Comparison of ENCODE assay signal across 17 cellular contexts in the genomic region with DNA sequence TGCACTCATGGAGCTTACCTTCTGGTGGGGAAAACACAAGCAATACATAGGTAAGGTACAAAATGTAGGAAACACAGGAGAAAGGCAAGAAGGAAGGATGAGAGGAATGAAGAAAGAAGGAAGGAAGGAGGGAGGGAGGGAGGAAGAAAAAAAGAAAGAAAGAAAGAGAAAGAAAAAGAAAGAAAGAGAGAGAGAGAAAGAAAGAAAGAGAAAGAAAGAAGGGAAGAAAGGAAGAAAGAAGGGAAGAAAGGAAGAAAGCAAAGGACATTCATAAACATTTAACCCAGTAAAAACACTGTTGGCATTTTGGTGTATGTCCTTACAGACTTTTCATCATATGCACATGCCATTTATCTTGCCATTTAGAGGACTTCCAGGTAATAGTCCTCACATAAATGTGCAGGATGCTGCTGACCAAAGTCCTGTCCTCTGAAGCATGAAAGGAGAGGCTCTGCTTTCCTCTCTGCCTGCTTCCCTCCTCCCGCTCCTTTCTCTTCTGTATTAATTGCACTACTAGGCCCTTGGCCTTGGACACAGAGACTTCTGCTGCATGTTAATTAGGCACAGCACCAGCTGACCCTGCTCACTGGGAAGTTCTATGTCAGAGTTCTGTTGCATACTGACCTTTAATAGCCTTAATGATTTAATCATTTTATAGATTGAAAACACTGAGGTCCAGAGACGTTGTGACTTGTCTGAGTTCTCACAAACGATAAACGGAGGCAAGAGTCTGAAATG. TPM values are rescaled to one million over a fixed set of nuclear protein-coding genes. Genes with fewer than 3 reads are reported as not detected.
DNase-seq lines count a peak whose midpoint lies in the region; ATAC-seq, FAIRE-seq and TF ChIP-seq lines count a peak whose summit lies in the region.
"Had no signal": no experiment of that assay in that cellular context is flagged by ENCODE, and none has a peak within 500 bp of the region (broad histone marks: within the 10 kb centered on the region; RNA-seq: fewer than 3 reads in every experiment).

No MANE protein-coding gene starts in this region.

- no peaks in the 10 kb centered on the region for H3K4me1 ChIP-seq in GM12878 (ENCODE audit: control insufficient read depth, insufficient read depth, low read length)

- H3K27ac ChIP-seq in GM12878 (ENCODE audit: control insufficient read depth, insufficient read depth) = no peak overlapping the region
- H3K27ac ChIP-seq: epithelial cell of prostate, SK-N-MC had no signal

- TF ChIP-seq EP300 in GM12878 (IDR thresholded peaks at IDR 0.05; ENCODE audit: borderline replicate concordance in 1 of 2, control insufficient read depth in 1 of 2, low read depth in 2 of 2, low read length in 2 of 2) = no peak

- ATAC-seq in GM12878 (peak; percentile 27; the same call in 2 of the 3 replicates), HG03460 (IDR thresholded peaks at IDR 0.05; ENCODE audit: unreplicated experiment) (no peak), GM18511 (IDR thresholded peaks at IDR 0.05; ENCODE audit: unreplicated experiment) (no peak)

- TF ChIP-seq RAD21 in GM12878 (IDR thresholded peaks at IDR 0.05; ENCODE audit: insufficient read depth, low read depth, low read length) = no peak

- 63% methylated on average over 4 of the region's 4 CpGs for WGBS in GM12878 (ENCODE audit: insufficient coverage, insufficient replicate concordance, low lambda C conversion rate, missing lambda C conversion rate)

- POLR2A ChIA-PET in activated CD4-positive, alpha-beta T cell treated with anti-CD3 and anti-CD28 coated beads, Interleukin-2, amount 10 ng/mL, durations not matched to agents 7 days and 5 days (lab: Charles Lee) = no interaction called here
- POLR2A ChIA-PET in GM12878 (lab: Charles Lee) = interaction anchor here (0.7 kb wide), 1 partner anchor 29 kb away, joined by 4 read pairs; the partner anchor contains the start of gene NDUFB4

- H2AFZ ChIP-seq in GM12878 (ENCODE audit: control insufficient read depth, low read depth, low read length) = no peak overlapping the region

- no peaks in the 10 kb centered on the region for H3K9me3 ChIP-seq in GM12878 (replicated peaks; ENCODE audit: control insufficient read depth, insufficient read depth, low read length)

- H3K4me3 ChIP-seq in GM12878 = no peak overlapping the region
- H3K4me3 ChIP-seq: SK-N-MC had no signal

- H3K27me3 ChIP-seq in GM12878 (replicated peaks in 1 of 2; ENCODE audit: control insufficient read depth in 2 of 2, insufficient read depth in 2 of 2, low read length in 1 of 2) = no peaks in the 10 kb centered on the region

- intact Hi-C loops in activated CD4-positive, alpha-beta T cell treated with anti-CD3 and anti-CD28 coated beads, Interleukin-2, amount 10 ng/mL, durations not matched to agents 24 days and 14 days (cut with micrococcal nuclease) = no loop called here
- intact Hi-C loops in GM12878 (cut with micrococcal nuclease; ENCODE audit: unreplicated experiment) = no loop called here

- H3K4me1 Mint-ChIP-seq in activated CD4-positive, alpha-beta T cell treated with anti-CD3 and anti-CD28 coated beads, Interleukin-2, amount 10 ng/mL, durations not matched to agents 24 days and 14 days = no peaks in the 10 kb centered on the region
- H3K4me1 Mint-ChIP-seq in activated CD4-positive, alpha-beta T cell treated with anti-CD3 and anti-CD28 coated beads, Interleukin-2, amount 10 ng/mL, durations not matched to agents 7 days and 5 days = no peaks in the 10 kb centered on the region

- no peak overlapping the region for H3K9ac ChIP-seq in GM12878 (ENCODE audit: control insufficient read depth, insufficient read depth, low read length)

- in situ Hi-C loops in GM12878 (cut with MboI) = no loop called here

- no TSS peak for BruUV-seq in GM12878 (replicated peaks; lab: Mats Ljungman, UMichigan)

- H3K4me2 ChIP-seq in GM12878 (ENCODE audit: control insufficient read depth, insufficient read depth) = no peak overlapping the region

- no peak for FAIRE-seq in GM12878 (lab: Jason Lieb, UNC)
- FAIRE-seq: colon had no signal

- H4K20me1 ChIP-seq in GM12878 (ENCODE audit: control insufficient read depth, insufficient read depth) = no peaks in the 10 kb centered on the region; the same call in 1 of the 2 replicates

- no peaks in the 10 kb centered on the region for H3K36me3 Mint-ChIP-seq in activated CD4-positive, alpha-beta T cell treated with anti-CD3 and anti-CD28 coated beads, Interleukin-2, amount 10 ng/mL, durations not matched to agents 24 days and 14 days (ENCODE audit: low read depth)
- H3K36me3 Mint-ChIP-seq in activated CD4-positive, alpha-beta T cell treated with anti-CD3 and anti-CD28 coated beads, Interleukin-2, amount 10 ng/mL, durations not matched to agents 7 days and 5 days (ENCODE audit: low read depth) = no peaks in the 10 kb centered on the region

- peak; percentile 44 for DNase-seq in activated CD4-positive, alpha-beta T cell treated with anti-CD3 and anti-CD28 coated beads, Interleukin-2, amount 10 ng/mL, durations not matched to agents 24 days and 14 days
- no peak for DNase-seq in activated CD4-positive, alpha-beta T cell treated with anti-CD3 and anti-CD28 coated beads, Interleukin-2, amount 10 ng/mL, durations not matched to agents 7 days and 5 days
- DNase-seq in GM12878 (ENCODE audit: low read depth, low spot score) = no peak
- DNase-seq in medulla oblongata (ENCODE audit: extremely low spot score) = peak; percentile 82
- DNase-seq in GM19240 (ENCODE audit: insufficient read length, low spot score) = no peak
- no peak for DNase-seq in NCI-H1694 (lab: John Stamatoyannopoulos, UW)
- DNase-seq: activated CD8-positive, alpha-beta T cell treated with anti-CD3 and anti-CD28 coated beads for 36 hours; amniotic stem cell; Calu3; NCI-H1417; NCI-H345; trophoblast cell had no signal

- no peak overlapping the region for H3K4me3 Mint-ChIP-seq in activated CD4-positive, alpha-beta T cell treated with anti-CD3 and anti-CD28 coated beads, Interleukin-2, amount 10 ng/mL, durations not matched to agents 24 days and 14 days
- H3K4me3 Mint-ChIP-seq in activated CD4-positive, alpha-beta T cell treated with anti-CD3 and anti-CD28 coated beads, Interleukin-2, amount 10 ng/mL, durations not matched to agents 7 days and 5 days = no peak overlapping the region
- H3K4me3 Mint-ChIP-seq: activated CD8-positive, alpha-beta T cell treated with anti-CD3 and anti-CD28 coated beads for 36 hours had no signal

- no peaks in the 10 kb centered on the region for H3K79me2 ChIP-seq in GM12878 (ENCODE audit: control insufficient read depth, insufficient read depth, low read length)

- TF ChIP-seq CTCF in GM12878 (IDR thresholded peaks at IDR 0.05 in 2 of 3, conservative IDR thresholded peaks at IDR 0.05 in 1 of 3; ENCODE audit: control insufficient read depth in 2 of 3, extremely low read depth in 1 of 3, insufficient read depth in 1 of 3, low read depth in 3 of 3, low read length in 3 of 3) = no peak

- H3K36me3 ChIP-seq in GM12878 (ENCODE audit: control insufficient read depth in 2 of 2, insufficient read depth in 2 of 2, low read length in 1 of 2) = no peaks in the 10 kb centered on the region

- H3K27ac Mint-ChIP-seq in activated CD4-positive, alpha-beta T cell treated with anti-CD3 and anti-CD28 coated beads, Interleukin-2, amount 10 ng/mL, durations not matched to agents 24 days and 14 days = no peak overlapping the region
- H3K27ac Mint-ChIP-seq in activated CD4-positive, alpha-beta T cell treated with anti-CD3 and anti-CD28 coated beads, Interleukin-2, amount 10 ng/mL, durations not matched to agents 7 days and 5 days = no peak overlapping the region
- H3K27ac Mint-ChIP-seq: activated CD8-positive, alpha-beta T cell treated with anti-CD3 and anti-CD28 coated beads for 36 hours had no signal

- RAD21 ChIA-PET in GM12878 (lab: Charles Lee; ENCODE audit: unreplicated experiment) = interaction anchor here (1.6 to 2.8 kb wide), 5 partner anchors 8 to 228 kb away, joined by 5 to 36 read pairs (median 10); partner anchors contain the start of gene NDUFB4

- SMC1A ChIA-PET in GM12878 (lab: Charles Lee; ENCODE audit: uncharacterized antibody, unreplicated experiment) = interaction anchor here (0.7 to 4.0 kb wide), 16 partner anchors 8 to 310 kb away, joined by 3 to 50 read pairs (median 6); partner anchors contain the start of genes GTF2E1, NDUFB4 and RABL3

- H3K9me3 Mint-ChIP-seq in activated CD4-positive, alpha-beta T cell treated with anti-CD3 and anti-CD28 coated beads, Interleukin-2, amount 10 ng/mL, durations not matched to agents 24 days and 14 days = no peaks in the 10 kb centered on the region
- H3K9me3 Mint-ChIP-seq in activated CD4-positive, alpha-beta T cell treated with anti-CD3 and anti-CD28 coated beads, Interleukin-2, amount 10 ng/mL, durations not matched to agents 7 days and 5 days = no peaks in the 10 kb centered on the region
- H3K9me3 Mint-ChIP-seq: activated CD8-positive, alpha-beta T cell treated with anti-CD3 and anti-CD28 coated beads for 36 hours had no signal

- H3K27me3 Mint-ChIP-seq in activated CD4-positive, alpha-beta T cell treated with anti-CD3 and anti-CD28 coated beads, Interleukin-2, amount 10 ng/mL, durations not matched to agents 24 days and 14 days = peaks cover 2% of the 10 kb centered on the region
- no peaks in the 10 kb centered on the region for H3K27me3 Mint-ChIP-seq in activated CD4-positive, alpha-beta T cell treated with anti-CD3 and anti-CD28 coated beads, Interleukin-2, amount 10 ng/mL, durations not matched to agents 7 days and 5 days

- CTCF ChIA-PET in activated CD4-positive, alpha-beta T cell treated with anti-CD3 and anti-CD28 coated beads, Interleukin-2, amount 10 ng/mL, durations not matched to agents 7 days and 5 days (lab: Charles Lee) = interaction anchor here (1.3 to 3.5 kb wide), 4 partner anchors 8 to 229 kb away, joined by 5 to 15 read pairs (median 8); partner anchors contain the start of gene NDUFB4
- CTCF ChIA-PET in GM12878 (lab: Yijun Ruan, JAX) = interaction anchor here (0.7 to 15.5 kb wide), 18 partner anchors 8 to 323 kb away, joined by 3 to 376 read pairs (median 4); partner anchors contain the start of genes LRRC58 and NDUFB4

- no peak for TF ChIP-seq POLR2A in GM12878 (IDR thresholded peaks at IDR 0.05; ENCODE audit: low read depth, low read length)

RNA-seq across cellular contexts. Expression of gene NDUFB4, which starts 29.7 kb away (rescaled TPM):
- total RNA-seq in activated CD4-positive, alpha-beta T cell treated with anti-CD3 and anti-CD28 coated beads, Interleukin-2, amount 10 ng/mL, durations not matched to agents 24 days and 14 days = 116 and 123 TPM in 2 replicates
- total RNA-seq in activated CD4-positive, alpha-beta T cell treated with anti-CD3 and anti-CD28 coated beads, Interleukin-2, amount 10 ng/mL, durations not matched to agents 7 days and 5 days = 100 to 1,000 TPM; 117 to 148 TPM
- total RNA-seq in GM12878 (2013; cell fraction: nucleolus; rRNA removed) = 46.1 and 57.9 TPM in 2 replicates
- total RNA-seq in GM12878 (2014; rRNA removed) = 215 and 229 TPM in 2 replicates
- total RNA-seq in GM12878 (2014; rRNA removed; fragmentation: Illumina TruSeq; extraction: Trizol) = 412 and 416 TPM in 2 replicates
- 155 and 159 TPM in 2 replicates for total RNA-seq in GM12878 (2021)
- 414 TPM for polyA plus RNA-seq in GM12878 (2011; ENCODE audit: low read depth)
- polyA plus RNA-seq in GM12878 (2011; rRNA removed) = 222 and 224 TPM in 2 replicates
- polyA plus RNA-seq in GM12878 (2011; cell fraction: cytosol; rRNA removed) = 343 and 368 TPM in 2 replicates
- 226 and 235 TPM in 2 replicates for polyA plus RNA-seq in GM12878 (2011; cell fraction: nucleus; rRNA removed)
- polyA plus RNA-seq in GM12878 (2012) = 174 and 262 TPM in 2 replicates
- polyA plus RNA-seq in GM12878 (2014; fragmentation: Illumina TruSeq; extraction: Trizol) = 213 and 297 TPM in 2 replicates
- polyA plus RNA-seq in GM12878 (2014; fragmentation: Nextera tagmentation; extraction: Ambion mirVana) = 100 to 1,000 TPM; 732 to 864 TPM
- polyA plus RNA-seq in GM12878 (2014; rRNA removed) = 284 and 363 TPM in 2 replicates
- polyA plus RNA-seq in GM12878 (2016; fragmentation: Nextera tagmentation; extraction: Ambion mirVana) = 100 to 1,000 TPM; 410 to 445 TPM
- 105 and 186 TPM in 2 replicates for polyA minus RNA-seq in GM12878 (2011; rRNA and poly(A)+ RNA removed)
- 73.2 and 93.0 TPM in 2 replicates for polyA minus RNA-seq in GM12878 (2011; cell fraction: cytosol; rRNA and poly(A)+ RNA removed)
- 45.6 and 60.6 TPM in 2 replicates for polyA minus RNA-seq in GM12878 (2011; cell fraction: nucleus; rRNA and poly(A)+ RNA removed)

Comparison
In these comparisons a context has a peak if more than half of its experiments do, and no peak if none do; other contexts are left out.
1. DNase-seq: peak in activated CD4-positive, alpha-beta T cell treated with anti-CD3 and anti-CD28 coated beads, Interleukin-2, amount 10 ng/mL, durations not matched to agents 24 days and 14 days (single experiment) and medulla oblongata (single experiment); none in activated CD4-positive, alpha-beta T cell treated with anti-CD3 and anti-CD28 coated beads, Interleukin-2, amount 10 ng/mL, durations not matched to agents 7 days and 5 days (single experiment), GM12878 (single experiment), GM19240 (single experiment) and NCI-H1694 (single experiment).